6 cellular contexts compared by ENCODE assay signal in the genomic region with DNA sequence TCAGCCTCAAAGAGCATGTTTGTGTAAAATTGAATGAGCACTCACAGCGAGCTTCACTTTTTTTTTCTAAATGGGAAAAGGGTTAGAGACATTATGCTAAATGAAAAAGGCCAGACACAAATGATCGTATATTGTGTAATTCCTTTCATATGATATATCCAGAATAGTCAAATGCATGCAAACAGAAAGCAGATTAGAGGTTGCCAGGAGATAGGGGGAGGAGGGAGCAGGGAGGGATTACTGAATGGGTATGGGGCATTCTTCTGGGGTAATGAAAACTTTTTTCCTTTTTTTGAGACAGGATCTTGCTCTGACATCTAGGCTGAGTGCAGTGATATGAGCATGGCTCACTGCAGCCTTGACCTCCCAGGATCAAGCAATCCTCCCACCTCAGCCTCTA.
"Had no signal": no experiment of that assay in that cellular context is flagged by ENCODE, and none has a peak within 500 bp of the region (broad histone marks: within the 10 kb centered on the region; RNA-seq: fewer than 3 reads in every experiment).

No MANE protein-coding gene starts in this region.

- H3K4me3 Mint-ChIP-seq: IgD-negative memory B cell had no signal

- H3K4me3 ChIP-seq: K562 had no signal

- H3K36me3 Mint-ChIP-seq: IgD-negative memory B cell had no signal

- H3K27ac Mint-ChIP-seq: IgD-negative memory B cell had no signal

- H3K9me3 Mint-ChIP-seq: IgD-negative memory B cell had no signal

- DNase-seq: IMR-90, KBM-7 had no signal

- ATAC-seq: HepG2, K562 had no signal

- H3K27ac ChIP-seq: HL-60 had no signal
